In the genomic region with DNA sequence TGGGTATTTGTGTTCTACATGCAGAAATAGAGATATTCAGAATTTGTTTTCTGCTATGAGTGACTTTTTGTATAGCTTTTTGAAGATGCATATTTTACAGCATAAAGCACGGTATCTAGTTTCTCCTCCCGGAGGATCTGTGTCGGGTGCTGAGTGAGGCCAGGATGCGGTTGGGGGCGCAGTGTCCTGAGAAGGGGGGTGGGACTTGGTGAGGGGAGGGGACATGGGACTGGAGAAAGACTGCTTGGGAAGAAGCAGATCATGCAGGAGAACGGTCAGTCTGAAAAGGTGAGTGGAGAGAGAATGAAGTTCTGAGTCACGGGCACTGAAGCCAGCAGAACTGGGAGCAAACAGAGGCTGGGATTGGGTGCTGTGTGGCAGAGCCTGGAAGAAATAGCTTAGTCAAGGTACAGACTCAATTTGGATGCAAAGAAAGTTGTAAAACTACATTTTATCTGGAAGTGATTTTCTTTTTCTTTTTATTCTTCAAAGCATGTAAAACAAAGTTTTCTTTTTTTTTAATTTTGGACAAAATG, we compare ENCODE assay signal across 1 cellular context.
TF ChIP-seq lines count a peak whose summit lies in the region.

No MANE protein-coding gene starts in this region.

TF ChIP-seq in IMR-90, 13 proteins besides CTCF, POLR2A, EP300 and RAD21:
- no peak for TF ChIP-seq RCOR1 (IDR thresholded peaks at IDR 0.05; ENCODE audit: insufficient replicate concordance, low read length)
- TF ChIP-seq MXI1 (IDR thresholded peaks at IDR 0.05; ENCODE audit: borderline replicate concordance, low read depth, low read length): no peak
- no peak for TF ChIP-seq CHD1 (IDR thresholded peaks at IDR 0.05; ENCODE audit: low read depth, low read length)
- TF ChIP-seq MAZ (IDR thresholded peaks at IDR 0.05; ENCODE audit: borderline replicate concordance, low read depth, low read length): no peak
- TF ChIP-seq RFX5 (IDR thresholded peaks at IDR 0.05; ENCODE audit: low read depth, low read length): no peak
- TF ChIP-seq NFE2L2 (IDR thresholded peaks at IDR 0.05; ENCODE audit: low read depth, low read length): no peak
- no peak for TF ChIP-seq CEBPB (IDR thresholded peaks at IDR 0.05; ENCODE audit: low read depth, low read length)
- TF ChIP-seq MAFK (IDR thresholded peaks at IDR 0.05; ENCODE audit: low read depth, low read length): no peak
- TF ChIP-seq ELK1 (IDR thresholded peaks at IDR 0.05; ENCODE audit: borderline replicate concordance, low read depth, low read length): no peak
